Comparison of ENCODE assay signal across 1 cellular context in genomic region chr18:68791801-68792200, GRCh38.
TF ChIP-seq lines count a peak whose summit lies in the region.

No MANE protein-coding gene starts in this region.

TF ChIP-seq in IMR-90, 13 proteins besides CTCF, POLR2A, EP300 and RAD21:
- TF ChIP-seq SMC3 (IDR thresholded peaks at IDR 0.05; ENCODE audit: low read depth, low read length) (no peak), MXI1 (IDR thresholded peaks at IDR 0.05; ENCODE audit: borderline replicate concordance, low read depth, low read length) (no peak), CHD1 (IDR thresholded peaks at IDR 0.05; ENCODE audit: low read depth, low read length) (no peak), RFX5 (IDR thresholded peaks at IDR 0.05; ENCODE audit: low read depth, low read length) (no peak), MAZ (IDR thresholded peaks at IDR 0.05; ENCODE audit: borderline replicate concordance, low read depth, low read length) (no peak), MAFK (IDR thresholded peaks at IDR 0.05; ENCODE audit: low read depth, low read length) (no peak), BHLHE40 (IDR thresholded peaks at IDR 0.05; ENCODE audit: low read depth, low read length) (no peak), RCOR1 (IDR thresholded peaks at IDR 0.05; ENCODE audit: insufficient replicate concordance, low read length) (no peak), FOS (IDR thresholded peaks at IDR 0.05; ENCODE audit: low read depth, low read length) (no peak)
